Comparison of ENCODE assay signal across 8 cellular contexts in the genomic region with DNA sequence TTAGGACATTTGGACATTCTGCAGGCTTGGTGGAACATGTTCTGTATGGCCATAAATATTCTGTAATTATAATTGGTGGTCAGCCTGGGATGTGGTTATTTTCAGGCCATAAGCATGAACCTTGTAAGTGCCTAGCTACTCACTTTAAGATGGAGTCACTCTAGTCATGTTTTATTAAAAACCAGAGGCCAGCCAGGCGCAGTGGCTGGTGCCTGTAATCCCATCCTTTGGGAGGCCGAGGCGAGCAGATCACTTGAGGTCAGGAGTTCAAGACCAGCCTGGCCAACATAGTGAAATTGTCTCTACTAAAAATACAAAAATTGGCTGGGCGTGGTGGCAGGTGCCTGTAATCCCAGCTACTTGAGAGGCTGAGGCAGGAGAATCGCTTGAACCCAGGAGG. TPM values are rescaled to one million over a fixed set of nuclear protein-coding genes. Genes with fewer than 3 reads are reported as not detected.
A peak's percentile ranks its signal among the peaks of the same experiment; 100 is the strongest.
DNase-seq lines count a peak whose midpoint lies in the region; TF ChIP-seq lines count a peak whose summit lies in the region.
"Not testable (repeated sequence)": the region's sequence is repeated elsewhere in the genome, so short reads cannot be mapped to it uniquely, and the experiment has no call there.
"Had no signal": no experiment of that assay in that cellular context is flagged by ENCODE, and none has a peak within 500 bp of the region (broad histone marks: within the 10 kb centered on the region; RNA-seq: fewer than 3 reads in every experiment).

No MANE protein-coding gene starts in this region.

- H3K4me2 ChIP-seq in DOHH2 (ENCODE audit: low read length) = peak overlapping the region; percentile 91

- H3K36me3 Mint-ChIP-seq in IgD-negative memory B cell; neural crest cell (ENCODE audit: low read depth): not testable (repeated sequence)
- H3K36me3 Mint-ChIP-seq in activated T-cell treated with anti-CD3 and anti-CD28 coated beads, Interleukin-2, amount 50 U/mL, for 24 hours (ENCODE audit: low read depth) = peaks cover 54% of the 10 kb centered on the region
- peaks cover 32% of the 10 kb centered on the region for H3K36me3 Mint-ChIP-seq in MCF 10A (ENCODE audit: insufficient read depth, unreplicated experiment)

- peaks cover 50% of the 10 kb centered on the region for H3K4me1 ChIP-seq in DOHH2 (ENCODE audit: control insufficient read depth, low read length)
- peaks cover 20% of the 10 kb centered on the region for H3K4me1 ChIP-seq in SJSA1 (replicated peaks)
- not testable (repeated sequence) for H3K4me1 ChIP-seq in iPS-20b (ENCODE audit: insufficient read depth, low read length)

- peaks cover 23% of the 10 kb centered on the region for H3K27me3 Mint-ChIP-seq in IgD-negative memory B cell
- peaks cover 28% of the 10 kb centered on the region for H3K27me3 Mint-ChIP-seq in activated T-cell treated with anti-CD3 and anti-CD28 coated beads, Interleukin-2, amount 50 U/mL, for 24 hours
- not testable (repeated sequence) for H3K27me3 Mint-ChIP-seq in MCF 10A (ENCODE audit: insufficient read depth, unreplicated experiment)
- H3K27me3 Mint-ChIP-seq in neural crest cell (ENCODE audit: low read depth) = peaks cover 37% of the 10 kb centered on the region

- H3F3A ChIP-seq in DOHH2 (ENCODE audit: control insufficient read depth, insufficient read depth) = not testable (repeated sequence)

- peak overlapping the region; percentile 98; the same call in 1 of the 2 replicates for H3K9ac ChIP-seq in iPS-20b (ENCODE audit: low read depth, low read length)

- not testable (repeated sequence) for H3K9me3 Mint-ChIP-seq in IgD-negative memory B cell; activated T-cell treated with anti-CD3 and anti-CD28 coated beads, Interleukin-2, amount 50 U/mL, for 24 hours; MCF 10A (ENCODE audit: unreplicated experiment); neural crest cell

- CTCF ChIA-PET in MCF 10A (lab: Yijun Ruan, JAX) = interaction anchor here (0.8 to 1.4 kb wide), 2 partner anchors 32 to 78 kb away, joined by 3 to 8 read pairs; no protein-coding TSS in a partner anchor

- H3K79me2 ChIP-seq in DOHH2 (ENCODE audit: control insufficient read depth, low read length) = peaks cover 31% of the 10 kb centered on the region

- not testable (repeated sequence) for DNase-seq in SJSA1 (ENCODE audit: low read depth in 1 of 2, low spot score in 2 of 2); activated T-cell treated with anti-CD3 and anti-CD28 coated beads, Interleukin-2, amount 50 U/mL, for 24 hours; MCF 10A (ENCODE audit: unreplicated experiment); neural crest cell (ENCODE audit: low read depth, low spot score)

- not testable (repeated sequence) for H4K20me1 ChIP-seq in DOHH2 (ENCODE audit: control insufficient read depth, insufficient read depth, low read depth, low read length)

- not testable (repeated sequence) for TF ChIP-seq CTCF in DOHH2 (IDR thresholded peaks at IDR 0.05; ENCODE audit: low read depth, low read length, poor library complexity, severe bottlenecking); MCF 10A (IDR thresholded peaks at IDR 0.05; ENCODE audit: unreplicated experiment); neural crest cell (conservative IDR thresholded peaks at IDR 0.05)

- H3K4me1 Mint-ChIP-seq in IgD-negative memory B cell (peaks cover 15 to 22% (median 20%) of the 10 kb centered on the region in 3 donors), MCF 10A (ENCODE audit: insufficient read depth, unreplicated experiment) (peaks cover 19% of the 10 kb centered on the region), neural crest cell (peaks cover 42% of the 10 kb centered on the region)
- H3K4me1 Mint-ChIP-seq in activated T-cell treated with anti-CD3 and anti-CD28 coated beads, Interleukin-2, amount 50 U/mL, for 24 hours (ENCODE audit: low read depth) = peaks cover 58% of the 10 kb centered on the region

- not testable (repeated sequence) for H3K9me3 ChIP-seq in DOHH2 (ENCODE audit: control insufficient read depth, insufficient read depth, low read length); SJSA1 (replicated peaks); iPS-20b (ENCODE audit: insufficient read depth, low read depth, low read length)

- POLR2A ChIA-PET in MCF 10A (lab: Yijun Ruan, JAX) = interaction anchor here (0.7 to 2.1 kb wide), 7 partner anchors 9 to 169 kb away, joined by 3 to 10 read pairs (median 5); partner anchors contain the start of gene ERCC1

- H3K4me3 ChIP-seq in DOHH2 (ENCODE audit: low read length) (peak overlapping the region; percentile 95), SJSA1 (peak overlapping the region; percentile 63), iPS-20b (ENCODE audit: low read length) (peak overlapping the region; percentile 84)

- H3K27me3 ChIP-seq in DOHH2 (ENCODE audit: control insufficient read depth, low read length) (peaks cover 12% of the 10 kb centered on the region), iPS-20b (ENCODE audit: insufficient read depth, low read length) (peaks cover 26% of the 10 kb centered on the region)
- not testable (repeated sequence) for H3K27me3 ChIP-seq in SJSA1 (replicated peaks)

- H3K4me3 Mint-ChIP-seq in IgD-negative memory B cell (peak overlapping the region; percentile 39 to 90 (median 77)), MCF 10A (ENCODE audit: unreplicated experiment) (peak overlapping the region; percentile 96), neural crest cell (peak overlapping the region; percentile 93)
- peak overlapping the region; percentile 96 for H3K4me3 Mint-ChIP-seq in activated T-cell treated with anti-CD3 and anti-CD28 coated beads, Interleukin-2, amount 50 U/mL, for 24 hours

- not testable (repeated sequence) for H3K27ac Mint-ChIP-seq in IgD-negative memory B cell; MCF 10A (ENCODE audit: low read depth, unreplicated experiment); neural crest cell (ENCODE audit: unreplicated experiment)
- peak overlapping the region; percentile 95 for H3K27ac Mint-ChIP-seq in activated T-cell treated with anti-CD3 and anti-CD28 coated beads, Interleukin-2, amount 50 U/mL, for 24 hours

- not testable (repeated sequence) for H3K9me2 ChIP-seq in DOHH2 (replicated peaks; ENCODE audit: control insufficient read depth, low read length)

- intact Hi-C loops in MCF 10A (cut with micrococcal nuclease) = not testable (repeated sequence)

- not testable (repeated sequence) for H3K27ac ChIP-seq in DOHH2 (ENCODE audit: low read depth, low read length); SJSA1; iPS-20b (ENCODE audit: low read length)

- H3K36me3 ChIP-seq in DOHH2 (ENCODE audit: control insufficient read depth, low read length) (peaks cover 29% of the 10 kb centered on the region), SJSA1 (peaks cover 41% of the 10 kb centered on the region), iPS-20b (ENCODE audit: insufficient read depth, low read depth, low read length) (peaks cover 24% of the 10 kb centered on the region; the same call in 1 of the 2 replicates)

- BruUV-seq in MCF 10A (replicated peaks; lab: Mats Ljungman, UMichigan) = not testable (repeated sequence)

RNA-seq across cellular contexts. Expression of gene POLR1G, which starts 1.1 kb away (rescaled TPM):
- 2.2 TPM for polyA plus RNA-seq in IgD-negative memory B cell
- total RNA-seq in SJSA1 (2014; rRNA removed; shearing (Covaris generic)) = 10.5 and 25.5 TPM in 2 replicates
- total RNA-seq in MCF 10A (2022) = 9.6 and 17.6 TPM in 2 replicates
- total RNA-seq in neural crest cell = 11.7 and 12.8 TPM in 2 replicates

RNA-seq across cellular contexts. Expression of gene PPP1R13L, which starts 2.7 kb away (rescaled TPM):
- polyA plus RNA-seq in IgD-negative memory B cell = 1.6 TPM
- total RNA-seq in SJSA1 (2014; rRNA removed; shearing (Covaris generic)) = 5.1 and 5.6 TPM in 2 replicates
- total RNA-seq in MCF 10A (2022) = 142 and 161 TPM in 2 replicates
- total RNA-seq in neural crest cell = 6.4 and 8.2 TPM in 2 replicates
- total RNA-seq: skeletal muscle tissue had no signal

RNA-seq across cellular contexts. Expression of gene ERCC1, which starts 16.1 kb away (rescaled TPM):
- polyA plus RNA-seq in IgD-negative memory B cell = 50.2 TPM
- 102 and 247 TPM in 2 replicates for total RNA-seq in SJSA1 (2014; rRNA removed; shearing (Covaris generic))
- total RNA-seq in MCF 10A (2022) (186 and 227 TPM in 2 replicates), neural crest cell (111 and 115 TPM in 2 replicates)

RNA-seq across cellular contexts. Expression of gene ERCC2, which starts 37.2 kb away (rescaled TPM):
- polyA plus RNA-seq in IgD-negative memory B cell = 6.6 TPM
- 45.8 and 63.4 TPM in 2 replicates for total RNA-seq in SJSA1 (2014; rRNA removed; shearing (Covaris generic))
- total RNA-seq in MCF 10A (2022) (19.2 and 27.8 TPM in 2 replicates), neural crest cell (67.3 and 71.3 TPM in 2 replicates)

Comparison
In these comparisons a context has a peak if more than half of its experiments do, and no peak if none do; other contexts are left out.
1. RNA of gene PPP1R13L, which starts 2.7 kb away (total RNA-seq): 142 to 161 TPM in MCF 10A; 6.4 to 8.2 TPM in neural crest cell and 5.1 to 5.6 TPM in SJSA1; every median in the first group is over 10 times any median in the second.
2. Peak in every context shown above with its lines, with median percentiles within 50 percentile points of each other: H3K4me3 ChIP-seq and H3K4me3 Mint-ChIP-seq.